24 cellular contexts compared by ENCODE assay signal in the genomic region with DNA sequence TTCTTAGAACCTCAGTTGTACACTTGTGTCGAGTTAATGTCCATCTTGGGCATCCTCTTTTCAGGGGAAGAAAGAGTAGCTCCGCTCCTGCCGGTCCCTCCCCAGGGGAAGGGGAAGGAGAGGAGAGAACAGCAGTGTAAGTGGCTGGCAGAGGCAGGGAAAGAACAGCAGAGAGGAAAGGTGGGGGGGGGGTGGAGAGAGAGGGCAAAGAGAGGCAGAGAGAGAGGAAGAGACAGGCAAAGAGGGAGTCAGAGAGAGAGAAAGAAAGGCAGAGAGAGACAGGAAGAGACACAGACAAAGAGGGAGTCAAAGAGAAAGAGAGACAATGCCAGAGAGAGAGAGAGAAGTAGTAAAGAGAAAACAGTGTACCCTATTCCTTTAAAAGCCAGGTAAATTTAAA. TPM values are rescaled to one million over a fixed set of nuclear protein-coding genes. Genes with fewer than 3 reads are reported as not detected.
DNase-seq lines count a peak whose midpoint lies in the region; ATAC-seq, FAIRE-seq and TF ChIP-seq lines count a peak whose summit lies in the region.
"Had no signal": no experiment of that assay in that cellular context is flagged by ENCODE, and none has a peak within 500 bp of the region (broad histone marks: within the 10 kb centered on the region; RNA-seq: fewer than 3 reads in every experiment).

No MANE protein-coding gene starts in this region.

- H4K20me1 ChIP-seq in DND-41 (ENCODE audit: insufficient read depth, low read length): no peaks in the 10 kb centered on the region
- no peaks in the 10 kb centered on the region for H4K20me1 ChIP-seq in K562 (replicated peaks; ENCODE audit: control insufficient read depth, insufficient read depth, low read length)
- H4K20me1 ChIP-seq: BLaER1 treated with 17β-estradiol and CSF1 and Interleukin-3, amounts not matched to agents 10 nM and 100 nM had no signal

- DNase-seq in DND-41: no peak
- DNase-seq in K562 (ENCODE audit: extremely low read depth in 1 of 4, low spot score in 3 of 4): no peak
- no peak for DNase-seq in upper lobe of right lung
- DNase-seq in pancreas: no peak
- DNase-seq in HAP-1 (ENCODE audit: low spot score in 2 of 2): no peak
- DNase-seq in cerebellum (ENCODE audit: low spot score): no peak
- DNase-seq: 8988T; Caco-2; CD4-positive, alpha-beta memory T cell; GDM1; Kasumi-1; MG63; NCI-H1417; NCI-H1694 treated with DMSO at 0.1 percent for 48 hours; NCI-H2081 treated with DMSO at 0.1 percent for 48 hours; NCI-H2171 treated with DMSO at 0.1 percent for 48 hours; NCI-H524 treated with DMSO at 0.1 percent for 48 hours; RPMI8226; SHP77 had no signal

- H3K27me3 ChIP-seq in DND-41 (ENCODE audit: insufficient read depth, low read length, poor library complexity) (no peaks in the 10 kb centered on the region), HUES48 (ENCODE audit: control insufficient read depth, insufficient read depth, low read length) (no peaks in the 10 kb centered on the region), K562 (ENCODE audit: control insufficient read depth in 2 of 2, insufficient read depth in 2 of 2, low read length in 2 of 2) (peaks cover 8 to 9% of the 10 kb centered on the region in 2 experiments; a peak in 4 of 5 replicates), upper lobe of right lung (no peaks in the 10 kb centered on the region), pancreas (no peaks in the 10 kb centered on the region), HAP-1 (ENCODE audit: low read depth) (no peaks in the 10 kb centered on the region; the same call in 1 of the 2 replicates)

- H3K36me3 Mint-ChIP-seq in nephron (ENCODE audit: low read depth): no peaks in the 10 kb centered on the region
- H3K36me3 Mint-ChIP-seq: CD4-positive, alpha-beta memory T cell had no signal

- H3K27me3 Mint-ChIP-seq in nephron (ENCODE audit: low read depth): peaks cover 18% of the 10 kb centered on the region

- FAIRE-seq in K562 (lab: Jason Lieb, UNC) (no peak), pancreas (lab: Jason Lieb, UNC) (no peak)
- FAIRE-seq: GM18507, GM19239 had no signal

- no TSS peak for BruUV-seq in K562 (replicated peaks; lab: Mats Ljungman, UMichigan)

- POLR2A ChIA-PET in K562 (lab: Yijun Ruan, JAX): interaction anchor here (1.3 to 1.7 kb wide), 2 partner anchors 9 to 16 kb away, joined by 3 read pairs; no protein-coding TSS in a partner anchor

- H3K9me1 ChIP-seq in K562 (ENCODE audit: control insufficient read depth, insufficient read depth, low read length): no peaks in the 10 kb centered on the region

- H3K36me3 ChIP-seq in DND-41 (ENCODE audit: insufficient read depth, low read length) (no peaks in the 10 kb centered on the region), HUES48 (ENCODE audit: control insufficient read depth, insufficient read depth, low read length) (no peaks in the 10 kb centered on the region), K562 (ENCODE audit: control insufficient read depth, insufficient read depth, low read length) (no peaks in the 10 kb centered on the region), upper lobe of right lung (no peaks in the 10 kb centered on the region), pancreas (no peaks in the 10 kb centered on the region), HAP-1 (replicated peaks) (no peaks in the 10 kb centered on the region)
- H3K36me3 ChIP-seq: BLaER1 treated with 17β-estradiol and CSF1 and Interleukin-3, amounts not matched to agents 10 nM and 100 nM; MG63 had no signal

- ATAC-seq in DND-41 (ENCODE audit: insufficient read depth, low read depth): peak; percentile 42; the same call in 1 of the 3 replicates
- no peak for ATAC-seq in K562
- no peak for ATAC-seq in upper lobe of right lung
- ATAC-seq in pancreas: no peak

- H3K4me2 ChIP-seq in DND-41 (ENCODE audit: insufficient read depth, low read length) (no peak overlapping the region), K562 (ENCODE audit: insufficient read depth, low read length) (no peak overlapping the region)
- H3K4me2 ChIP-seq: BLaER1 treated with 17β-estradiol and CSF1 and Interleukin-3, amounts not matched to agents 10 nM and 100 nM had no signal

- H3K4me1 Mint-ChIP-seq in nephron: no peaks in the 10 kb centered on the region

- no peak for TF ChIP-seq RAD21 in K562 (CRISPR knock-in tag; conservative IDR thresholded peaks at IDR 0.05 in 1 of 2, IDR thresholded peaks at IDR 0.05 in 1 of 2)

- no peak overlapping the region for H3K9ac ChIP-seq in DND-41 (ENCODE audit: low read depth, low read length)
- H3K9ac ChIP-seq in HUES48 (ENCODE audit: low read depth, low read length): no peak overlapping the region
- no peak overlapping the region for H3K9ac ChIP-seq in K562 (ENCODE audit: insufficient read depth in 1 of 2, low read depth in 2 of 2, low read length in 2 of 2)
- H3K9ac ChIP-seq: BLaER1 treated with 17β-estradiol and CSF1 and Interleukin-3, amounts not matched to agents 10 nM and 100 nM had no signal

- no peak overlapping the region for H3K4me3 ChIP-seq in DND-41 (ENCODE audit: low read depth in 1 of 2, low read length in 2 of 2)
- peak overlapping the region; percentile 39; the same call in 1 of the 2 replicates for H3K4me3 ChIP-seq in HUES48 (ENCODE audit: low read depth, low read length)
- no peak overlapping the region for H3K4me3 ChIP-seq in K562
- H3K4me3 ChIP-seq in upper lobe of right lung: no peak overlapping the region
- H3K4me3 ChIP-seq in pancreas: no peak overlapping the region
- H3K4me3 ChIP-seq in HAP-1: no peak overlapping the region
- H3K4me3 ChIP-seq: BLaER1 treated with 17β-estradiol and CSF1 and Interleukin-3, amounts not matched to agents 10 nM and 100 nM; MG63 had no signal

- TF ChIP-seq CTCF in DND-41 (IDR thresholded peaks at IDR 0.05; ENCODE audit: borderline replicate concordance, extremely low read depth, low read length, poor library complexity, severe bottlenecking) (no peak), K562 (IDR thresholded peaks at IDR 0.05 in 2 of 3, conservative IDR thresholded peaks at IDR 0.05 in 1 of 3; ENCODE audit: insufficient read depth in 2 of 3, low read depth in 1 of 3, low read length in 3 of 3) (no peak), nephron (IDR thresholded peaks at IDR 0.05; ENCODE audit: unreplicated experiment in 3 of 3) (no peak), upper lobe of right lung (IDR thresholded peaks at IDR 0.05) (no peak), pancreas (IDR thresholded peaks at IDR 0.05) (no peak)

- H2AFZ ChIP-seq in DND-41 (ENCODE audit: low read depth, low read length) (no peak overlapping the region), K562 (ENCODE audit: low read depth, low read length) (no peak overlapping the region)

- H3K79me2 ChIP-seq in DND-41 (ENCODE audit: insufficient read depth, low read length): no peaks in the 10 kb centered on the region
- no peaks in the 10 kb centered on the region for H3K79me2 ChIP-seq in K562 (ENCODE audit: control insufficient read depth, insufficient read depth, low read length)

- H3K4me1 ChIP-seq in DND-41 (ENCODE audit: insufficient read depth, low read length) (no peaks in the 10 kb centered on the region), HUES48 (ENCODE audit: control insufficient read depth, insufficient read depth, low read length) (peaks cover 17% of the 10 kb centered on the region), K562 (replicated peaks in 1 of 2; ENCODE audit: control insufficient read depth in 2 of 2, insufficient read depth in 2 of 2, low read length in 2 of 2) (peaks cover 0 to 3% of the 10 kb centered on the region in 2 experiments; a peak in 2 of 5 replicates), upper lobe of right lung (no peaks in the 10 kb centered on the region), pancreas (no peaks in the 10 kb centered on the region), HAP-1 (peaks cover 12% of the 10 kb centered on the region)
- H3K4me1 ChIP-seq: BLaER1 treated with 17β-estradiol and CSF1 and Interleukin-3, amounts not matched to agents 10 nM and 100 nM had no signal

- no peaks in the 10 kb centered on the region for H3K9me3 Mint-ChIP-seq in nephron

- TF ChIP-seq POLR2A in K562 (conservative IDR thresholded peaks at IDR 0.05): no peak

- peak overlapping the region in 2 of 3 experiments; percentile 16 to 35 for H3K27ac Mint-ChIP-seq in nephron
- H3K27ac Mint-ChIP-seq: CD4-positive, alpha-beta memory T cell had no signal

- H3K4me3 Mint-ChIP-seq in nephron: no peak overlapping the region
- H3K4me3 Mint-ChIP-seq: CD4-positive, alpha-beta memory T cell had no signal

- in situ Hi-C loops in K562 (cut with MboI): no loop called here
- in situ Hi-C loops in HAP-1 (cut with MboI; ENCODE audit: low sequenced_read_pairs): no loop called here

- WGBS in K562 (ENCODE audit: insufficient coverage, low coverage, missing lambda C conversion rate): 0% methylated on average over 3 of the region's 3 CpGs
- WGBS in pancreas, 2 donors: 56 to 64% methylated on average over 3 of the region's 3 CpGs

- H3K27ac ChIP-seq in DND-41 (ENCODE audit: low read length) (no peak overlapping the region), HUES48 (ENCODE audit: low read depth, low read length) (no peak overlapping the region), K562 (ENCODE audit: extremely low read depth, low read depth, low read length) (no peak overlapping the region), upper lobe of right lung (no peak overlapping the region), pancreas (no peak overlapping the region)
- H3K27ac ChIP-seq: BLaER1 treated with 17β-estradiol and CSF1 and Interleukin-3, amounts not matched to agents 10 nM and 100 nM had no signal

- H3K9me3 ChIP-seq in DND-41 (ENCODE audit: insufficient read depth, low read length, severe bottlenecking): no peaks in the 10 kb centered on the region
- peaks cover 4% of the 10 kb centered on the region; the same call in 1 of the 2 replicates for H3K9me3 ChIP-seq in HUES48 (ENCODE audit: control insufficient read depth, insufficient read depth, low read length)
- no peaks in the 10 kb centered on the region; the same call in 1 of the 2 replicates for H3K9me3 ChIP-seq in K562 (replicated peaks; ENCODE audit: control insufficient read depth, insufficient read depth, low read depth, low read length)
- no peaks in the 10 kb centered on the region for H3K9me3 ChIP-seq in upper lobe of right lung
- no peaks in the 10 kb centered on the region for H3K9me3 ChIP-seq in pancreas
- no peaks in the 10 kb centered on the region for H3K9me3 ChIP-seq in HAP-1
- H3K9me3 ChIP-seq: Caco-2, MG63 had no signal

- intact Hi-C loops in K562 (cut with micrococcal nuclease) (no loop called here), upper lobe of right lung (cut with DNase I) (no loop called here), pancreas (cut with DNase I) (no loop called here)

- TF ChIP-seq EP300 in K562 (IDR thresholded peaks at IDR 0.05; ENCODE audit: low read length): no peak

- CTCF ChIA-PET in K562 (lab: Yijun Ruan, JAX; ENCODE audit: low intra/inter-chr PET ratio): no interaction called here

RNA-seq across cellular contexts. Expression of a gene that starts 53.9 kb away (rescaled TPM):
- 20.9 and 28.4 TPM in 2 replicates for total RNA-seq in K562 (2011; cell fraction: chromatin; rRNA removed; ENCODE audit: low replicate concordance)
- 50.9 and 59.1 TPM in 2 replicates for total RNA-seq in K562 (2011; cell fraction: nucleolus; rRNA removed)
- total RNA-seq in K562 (2011; cell fraction: nucleoplasm; rRNA removed): 40.5 and 59.2 TPM in 2 replicates
- total RNA-seq in K562 (2014; rRNA removed): 197 and 210 TPM in 2 replicates
- 111 and 125 TPM in 2 replicates for total RNA-seq in K562 (2014; rRNA removed; fragmentation: Illumina TruSeq; extraction: Trizol)
- 152 and 163 TPM in 2 replicates for total RNA-seq in K562 (2015; rRNA removed; fragmentation: Illumina TruSeq; extraction: Trizol)
- total RNA-seq in K562 (2021): 214 and 225 TPM in 2 replicates
- 197 and 215 TPM in 2 replicates for polyA plus RNA-seq in K562 (2011; rRNA removed)
- 413 and 533 TPM in 2 replicates for polyA plus RNA-seq in K562 (2011; cell fraction: cytosol; rRNA removed)
- 126 and 138 TPM in 2 replicates for polyA plus RNA-seq in K562 (2011; cell fraction: nucleus; rRNA removed)
- polyA plus RNA-seq in K562 (2012): 216 and 269 TPM in 2 replicates
- polyA plus RNA-seq in K562 (2014; fragmentation: Illumina TruSeq; extraction: Trizol): 176 and 179 TPM in 2 replicates
- polyA plus RNA-seq in K562 (2014; fragmentation: Nextera tagmentation; extraction: Ambion mirVana): 10 to 100 TPM; 51.4 to 92.8 TPM
- polyA plus RNA-seq in K562 (2014; rRNA removed): 169 and 185 TPM in 2 replicates
- polyA minus RNA-seq in K562 (2011; rRNA and poly(A)+ RNA removed): 63.1 and 70.4 TPM in 2 replicates
- 99.1 and 126 TPM in 2 replicates for polyA minus RNA-seq in K562 (2011; cell fraction: cytosol; rRNA and poly(A)+ RNA removed)
- 16.0 and 28.5 TPM in 2 replicates for polyA minus RNA-seq in K562 (2011; cell fraction: nucleus; rRNA and poly(A)+ RNA removed)
- 61.5 TPM for total RNA-seq in upper lobe of right lung
- 10 to 100 TPM; 42.2 to 75.4 (median 57.8) TPM for total RNA-seq in pancreas
- 10 to 100 TPM; 50.2 to 77.0 TPM for polyA plus RNA-seq in pancreas
- 21.8 TPM for total RNA-seq in cerebellum

RNA-seq across cellular contexts. Expression of a gene that starts 56.9 kb away (rescaled TPM):
- 13.8 and 14.5 TPM in 2 replicates for total RNA-seq in K562 (2011; cell fraction: chromatin; rRNA removed; ENCODE audit: low replicate concordance)
- total RNA-seq in K562 (2011; cell fraction: nucleolus; rRNA removed): 9.5 and 15.5 TPM in 2 replicates
- 13.6 and 14.7 TPM in 2 replicates for total RNA-seq in K562 (2011; cell fraction: nucleoplasm; rRNA removed)
- total RNA-seq in K562 (2014; rRNA removed) (48.2 and 59.6 TPM in 2 replicates), K562 (2014; rRNA removed; fragmentation: Illumina TruSeq; extraction: Trizol) (54.4 and 54.8 TPM in 2 replicates), K562 (2015; rRNA removed; fragmentation: Illumina TruSeq; extraction: Trizol) (48.3 and 48.5 TPM in 2 replicates), K562 (2021) (50.9 and 56.6 TPM in 2 replicates), upper lobe of right lung (104 TPM), pancreas (10 to 100 TPM; 12.4 to 21.3 (median 15.4) TPM), cerebellum (8.9 TPM)
- polyA plus RNA-seq in K562 (2011; rRNA removed) (52.5 and 61.5 TPM in 2 replicates), K562 (2014; fragmentation: Illumina TruSeq; extraction: Trizol) (64.2 and 69.0 TPM in 2 replicates), K562 (2014; fragmentation: Nextera tagmentation; extraction: Ambion mirVana) (100 to 1,000 TPM; 125 to 147 TPM), K562 (2014; rRNA removed) (77.7 and 79.7 TPM in 2 replicates), pancreas (10 to 100 TPM; 19.0 to 31.6 TPM)
- polyA plus RNA-seq in K562 (2011; cell fraction: cytosol; rRNA removed): 29.0 and 42.5 TPM in 2 replicates
- polyA plus RNA-seq in K562 (2011; cell fraction: nucleus; rRNA removed): 11.2 and 19.2 TPM in 2 replicates
- polyA plus RNA-seq in K562 (2012): 79.1 and 113 TPM in 2 replicates
- 36.3 and 37.4 TPM in 2 replicates for polyA minus RNA-seq in K562 (2011; rRNA and poly(A)+ RNA removed)
- polyA minus RNA-seq in K562 (2011; cell fraction: cytosol; rRNA and poly(A)+ RNA removed): 20.9 and 23.4 TPM in 2 replicates
- 6.1 and 10.4 TPM in 2 replicates for polyA minus RNA-seq in K562 (2011; cell fraction: nucleus; rRNA and poly(A)+ RNA removed)
